ENCODE assay signal across 10 cellular contexts in the genomic region with DNA sequence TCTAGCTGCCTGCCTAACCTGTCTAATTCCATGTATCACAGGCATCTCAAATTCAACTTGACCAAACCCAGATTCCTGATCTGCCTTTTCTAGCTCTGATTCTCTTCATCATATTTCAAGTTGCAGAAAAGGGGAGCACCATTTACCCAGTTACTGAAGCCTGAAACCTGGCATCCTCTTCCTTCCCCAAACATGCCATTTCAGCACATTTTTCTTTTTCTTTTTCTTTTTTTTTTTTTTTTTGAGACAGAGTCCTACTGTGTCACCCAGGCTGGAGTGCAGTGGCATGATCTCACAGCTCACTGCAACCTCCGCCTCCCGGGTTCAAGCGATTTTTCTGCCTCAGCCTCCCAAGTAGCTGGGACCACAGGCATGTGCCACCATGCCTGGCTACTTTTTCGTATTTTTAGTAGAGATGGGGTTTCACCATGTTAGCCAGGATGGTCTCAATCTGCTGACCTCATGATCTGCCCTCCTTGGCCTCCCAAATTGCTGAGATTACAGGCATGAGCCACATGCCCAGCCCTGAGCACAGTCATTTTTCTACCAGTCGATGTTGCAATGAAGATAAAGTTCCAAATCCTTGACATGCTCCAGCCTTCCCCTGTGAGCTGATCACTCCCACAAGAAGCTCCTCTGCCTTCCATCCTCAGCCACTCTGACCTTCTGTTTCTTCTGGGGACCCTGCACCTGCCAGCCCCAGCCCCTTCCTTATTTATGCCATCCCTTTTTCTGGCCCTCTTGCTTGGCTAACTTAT. TPM values are rescaled to one million over a fixed set of nuclear protein-coding genes. Genes with fewer than 3 reads are reported as not detected.
DNase-seq lines count a peak whose midpoint lies in the region; ATAC-seq, FAIRE-seq and TF ChIP-seq lines count a peak whose summit lies in the region.
"Had no signal": no experiment of that assay in that cellular context is flagged by ENCODE, and none has a peak within 500 bp of the region (broad histone marks: within the 10 kb centered on the region; RNA-seq: fewer than 3 reads in every experiment).

No MANE protein-coding gene starts in this region.

- no peak for TF ChIP-seq POLR2A in GM12878 (IDR thresholded peaks at IDR 0.05; ENCODE audit: low read depth, low read length)

- H3K4me1 ChIP-seq in GM12878 (ENCODE audit: control insufficient read depth, insufficient read depth, low read length): peaks cover 9% of the 10 kb centered on the region
- peaks cover 4% of the 10 kb centered on the region for H3K4me1 ChIP-seq in osteoblast (ENCODE audit: insufficient read depth, low read length)

- peak overlapping the region; percentile 92 for H2AFZ ChIP-seq in GM12878 (ENCODE audit: control insufficient read depth, low read depth, low read length)
- peak overlapping the region; percentile 32 for H2AFZ ChIP-seq in osteoblast (ENCODE audit: low read length)

- BruUV-seq in GM12878 (replicated peaks; lab: Mats Ljungman, UMichigan): no TSS peak

- no peak for TF ChIP-seq EP300 in GM12878 (IDR thresholded peaks at IDR 0.05; ENCODE audit: borderline replicate concordance in 1 of 2, control insufficient read depth in 1 of 2, low read depth in 2 of 2, low read length in 2 of 2)

- peak overlapping the region; percentile 21; the same call in 1 of the 2 replicates for H3K27ac ChIP-seq in GM12878 (ENCODE audit: control insufficient read depth, insufficient read depth)
- no peak overlapping the region for H3K27ac ChIP-seq in osteoblast (ENCODE audit: low read depth, low read length)
- H3K27ac ChIP-seq: Peyer's patch had no signal

- H3K27me3 ChIP-seq in GM12878 (replicated peaks in 1 of 2; ENCODE audit: control insufficient read depth in 2 of 2, insufficient read depth in 2 of 2, low read length in 1 of 2) (no peaks in the 10 kb centered on the region), osteoblast (ENCODE audit: insufficient read depth, low read length) (no peaks in the 10 kb centered on the region)
- H3K27me3 ChIP-seq: Peyer's patch had no signal

- SMC1A ChIA-PET in GM12878 (lab: Charles Lee; ENCODE audit: uncharacterized antibody, unreplicated experiment): interaction anchor here (0.7 to 2.8 kb wide), 9 partner anchors 11 to 124 kb away, joined by 3 to 16 read pairs (median 3); no protein-coding TSS in a partner anchor

- H3K79me2 ChIP-seq in GM12878 (ENCODE audit: control insufficient read depth, insufficient read depth, low read length) (no peaks in the 10 kb centered on the region), osteoblast (ENCODE audit: insufficient read depth, low read length) (no peaks in the 10 kb centered on the region)

- H3K9me3 ChIP-seq in GM12878 (replicated peaks; ENCODE audit: control insufficient read depth, insufficient read depth, low read length) (no peaks in the 10 kb centered on the region), osteoblast (ENCODE audit: low read depth, low read length) (no peaks in the 10 kb centered on the region)
- H3K9me3 ChIP-seq: Peyer's patch had no signal

- FAIRE-seq in GM12878 (lab: Jason Lieb, UNC): peak; percentile 62

- no peaks in the 10 kb centered on the region for H4K20me1 ChIP-seq in GM12878 (ENCODE audit: control insufficient read depth, insufficient read depth)
- H4K20me1 ChIP-seq in osteoblast (ENCODE audit: insufficient read depth, low read length): no peaks in the 10 kb centered on the region

- intact Hi-C loops in GM12878 (cut with micrococcal nuclease; ENCODE audit: unreplicated experiment): no loop called here
- intact Hi-C loops in sciatic nerve (cut with DNase I): no loop called here

- no peak for TF ChIP-seq RAD21 in GM12878 (IDR thresholded peaks at IDR 0.05; ENCODE audit: insufficient read depth, low read depth, low read length)

- ATAC-seq in GM19351 (IDR thresholded peaks at IDR 0.05; ENCODE audit: unreplicated experiment): peak; percentile 28
- ATAC-seq in HG03045 (IDR thresholded peaks at IDR 0.05; ENCODE audit: unreplicated experiment): peak; percentile 20
- peak; percentile 36 for ATAC-seq in GM12878
- no peak for ATAC-seq in sciatic nerve

- H3K4me2 ChIP-seq in GM12878 (ENCODE audit: control insufficient read depth, insufficient read depth): peak overlapping the region; percentile 91; the same call in 1 of the 2 replicates
- H3K4me2 ChIP-seq in osteoblast (ENCODE audit: insufficient read depth, low read length): peak overlapping the region; percentile 18

- DNase-seq in GM12878 (ENCODE audit: low read depth, low spot score) (no peak), osteoblast (ENCODE audit: insufficient read length, low spot score, missing footprints) (no peak), NCI-H345 (lab: John Stamatoyannopoulos, UW) (no peak), sciatic nerve (ENCODE audit: low spot score) (no peak), HEK293T (ENCODE audit: extremely low spot score) (no peak)
- DNase-seq: GDM1, NCI-H1436, Peyer's patch had no signal

- POLR2A ChIA-PET in GM12878 (lab: Charles Lee) (interaction anchor here (0.6 to 2.0 kb wide), 7 partner anchors 11 to 1588 kb away, joined by 3 to 9 read pairs (median 5); partner anchors contain the start of gene ACER2), HEK293T (lab: Yijun Ruan, JAX) (no interaction called here)

- WGBS in GM12878 (ENCODE audit: insufficient coverage, insufficient replicate concordance, low lambda C conversion rate, missing lambda C conversion rate): 91% methylated on average over 5 of the region's 5 CpGs

- no peaks in the 10 kb centered on the region; a peak in 1 of 4 replicates for H3K36me3 ChIP-seq in GM12878 (ENCODE audit: control insufficient read depth in 2 of 2, insufficient read depth in 2 of 2, low read length in 1 of 2)
- no peaks in the 10 kb centered on the region for H3K36me3 ChIP-seq in osteoblast (ENCODE audit: insufficient read depth, low read length)
- H3K36me3 ChIP-seq: Peyer's patch had no signal

- H3K9ac ChIP-seq in GM12878 (ENCODE audit: control insufficient read depth, insufficient read depth, low read length): peak overlapping the region; percentile 11; the same call in 1 of the 2 replicates

- CTCF ChIA-PET in GM12878 (lab: Yijun Ruan, JAX): interaction anchor here (0.6 to 5.3 kb wide), 5 partner anchors 13 to 41 kb away, joined by 3 to 37 read pairs (median 5); no protein-coding TSS in a partner anchor
- CTCF ChIA-PET in HEK293T (lab: Yijun Ruan, JAX): no interaction called here

- H3K4me3 ChIP-seq in GM12878: no peak overlapping the region
- no peak overlapping the region for H3K4me3 ChIP-seq in osteoblast (ENCODE audit: insufficient read depth, low read length)

- RAD21 ChIA-PET in GM12878 (lab: Charles Lee; ENCODE audit: unreplicated experiment): interaction anchor here (0.9 to 2.2 kb wide), 8 partner anchors 11 to 267 kb away, joined by 3 to 17 read pairs (median 3); partner anchors contain the start of gene RPS6

- no peak for TF ChIP-seq CTCF in GM12878 (IDR thresholded peaks at IDR 0.05 in 2 of 3, conservative IDR thresholded peaks at IDR 0.05 in 1 of 3; ENCODE audit: control insufficient read depth in 2 of 3, extremely low read depth in 1 of 3, insufficient read depth in 1 of 3, low read depth in 3 of 3, low read length in 3 of 3)
- TF ChIP-seq CTCF in osteoblast (IDR thresholded peaks at IDR 0.05; ENCODE audit: extremely low read depth, low read depth, low read length): no peak

- in situ Hi-C loops in GM12878 (cut with MboI): no loop called here

TF ChIP-seq in GM12878, 131 proteins besides CTCF, POLR2A, EP300 and RAD21:
- TF ChIP-seq TCF3 (IDR thresholded peaks at IDR 0.05; ENCODE audit: borderline replicate concordance, insufficient read depth, low read depth, low read length): no peak

TF ChIP-seq in HEK293T, 16 proteins besides CTCF, POLR2A, EP300 and RAD21:
- TF ChIP-seq ARNT (IDR thresholded peaks at IDR 0.05): no peak
- no peak for TF ChIP-seq NFRKB (IDR thresholded peaks at IDR 0.05)
- no peak for TF ChIP-seq ELF4 (IDR thresholded peaks at IDR 0.05)
- no peak for TF ChIP-seq CTBP1 (IDR thresholded peaks at IDR 0.05; ENCODE audit: borderline replicate concordance)
- no peak for TF ChIP-seq ZNF384 (IDR thresholded peaks at IDR 0.05)
- no peak for TF ChIP-seq TARDBP (IDR thresholded peaks at IDR 0.05)
- no peak for TF ChIP-seq SUZ12 (IDR thresholded peaks at IDR 0.05)
- TF ChIP-seq HDGF (IDR thresholded peaks at IDR 0.05; ENCODE audit: borderline replicate concordance): no peak
- TF ChIP-seq FOXM1 (IDR thresholded peaks at IDR 0.05; ENCODE audit: borderline replicate concordance): no peak
- TF ChIP-seq L3MBTL2 (conservative IDR thresholded peaks at IDR 0.05): no peak
- no peak for TF ChIP-seq FOXK2 (IDR thresholded peaks at IDR 0.05)
- no peak for TF ChIP-seq LEF1 (IDR thresholded peaks at IDR 0.05; ENCODE audit: borderline replicate concordance)
- TF ChIP-seq PKNOX1 (IDR thresholded peaks at IDR 0.05): no peak
- TF ChIP-seq BHLHE40 (IDR thresholded peaks at IDR 0.05; ENCODE audit: borderline replicate concordance): no peak
- TF ChIP-seq SP1 (IDR thresholded peaks at IDR 0.05): no peak

RNA-seq across cellular contexts. Expression of gene ACER2, which starts 32.2 kb away (rescaled TPM):
- total RNA-seq in GM12878 (2013; cell fraction: nucleolus; rRNA removed): 8.0 and 10.1 TPM in 2 replicates
- total RNA-seq in GM12878 (2014; rRNA removed): 2.7 and 3.4 TPM in 2 replicates
- 2.4 and 2.9 TPM in 2 replicates for total RNA-seq in GM12878 (2014; rRNA removed; fragmentation: Illumina TruSeq; extraction: Trizol)
- total RNA-seq in GM12878 (2021): 2.3 and 3.1 TPM in 2 replicates
- 1.1 TPM for polyA plus RNA-seq in GM12878 (2011; ENCODE audit: low read depth)
- 3.1 and 3.3 TPM in 2 replicates for polyA plus RNA-seq in GM12878 (2011; rRNA removed)
- polyA plus RNA-seq in GM12878 (2011; cell fraction: cytosol; rRNA removed): 2.9 and 3.0 TPM in 2 replicates
- polyA plus RNA-seq in GM12878 (2011; cell fraction: nucleus; rRNA removed): 2.1 and 2.4 TPM in 2 replicates
- 1.1 and 1.5 TPM in 2 replicates for polyA plus RNA-seq in GM12878 (2012)
- 2.5 and 3.8 TPM in 2 replicates for polyA plus RNA-seq in GM12878 (2014; fragmentation: Illumina TruSeq; extraction: Trizol)
- polyA plus RNA-seq in GM12878 (2014; fragmentation: Nextera tagmentation; extraction: Ambion mirVana): under 1 TPM; 0.07 to 0.08 TPM
- polyA plus RNA-seq in GM12878 (2014; rRNA removed): 1.3 and 2.0 TPM in 2 replicates
- 1 to 10 TPM; 1.3 to 1.6 TPM for polyA plus RNA-seq in GM12878 (2016; fragmentation: Nextera tagmentation; extraction: Ambion mirVana)
- 11.0 and 11.5 TPM in 2 replicates for polyA minus RNA-seq in GM12878 (2011; rRNA and poly(A)+ RNA removed)
- 2.9 and 3.6 TPM in 2 replicates for polyA minus RNA-seq in GM12878 (2011; cell fraction: cytosol; rRNA and poly(A)+ RNA removed)
- 1.8 and 2.4 TPM in 2 replicates for polyA minus RNA-seq in GM12878 (2011; cell fraction: nucleus; rRNA and poly(A)+ RNA removed)
- 1.5 and 2.2 TPM in 2 replicates for total RNA-seq in osteoblast
- 10.7 TPM for total RNA-seq in sciatic nerve
